10 cellular contexts compared by ENCODE assay signal in the genomic region with DNA sequence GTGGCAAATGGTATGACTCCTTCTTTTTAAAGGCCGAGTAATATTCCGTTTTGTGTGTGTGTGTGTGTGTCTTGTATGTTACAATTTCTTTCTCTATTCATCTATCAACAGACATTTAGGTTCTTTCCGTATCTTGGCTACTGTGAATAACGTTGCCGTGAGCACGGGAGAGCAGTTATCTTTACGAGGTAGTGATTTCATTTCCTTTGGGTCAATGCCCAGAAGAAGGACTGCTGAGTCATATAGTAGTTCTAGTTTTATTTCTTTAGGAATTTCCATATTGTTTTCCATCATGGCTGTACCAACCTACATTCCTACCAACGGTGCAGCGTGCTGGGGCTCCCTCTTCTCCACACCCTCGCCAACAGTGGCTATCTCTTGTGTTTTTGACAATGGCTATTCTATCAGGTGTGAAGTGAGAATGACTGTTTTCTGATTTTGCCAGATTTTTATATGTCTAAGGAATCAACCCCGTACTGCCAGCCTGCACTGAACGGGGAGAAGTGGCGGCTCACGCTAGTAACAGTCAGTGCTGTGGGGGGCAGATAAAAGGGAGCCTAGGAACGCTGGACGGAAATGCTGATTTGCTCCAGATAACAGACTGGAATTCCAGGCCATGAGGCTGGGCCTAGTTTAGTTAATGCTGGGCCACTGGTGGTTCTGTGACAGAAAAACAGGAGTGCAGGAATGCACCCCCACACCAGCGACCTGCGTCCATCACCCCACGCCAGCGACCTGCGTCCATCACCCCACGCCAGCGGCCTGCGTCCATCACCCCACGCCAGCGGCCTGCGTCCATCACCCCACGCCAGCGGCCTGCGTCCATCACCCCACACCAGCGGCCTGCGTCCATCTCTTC.
DNase-seq lines count a peak whose midpoint lies in the region; ATAC-seq and TF ChIP-seq lines count a peak whose summit lies in the region.
"Had no signal": no experiment of that assay in that cellular context is flagged by ENCODE, and none has a peak within 500 bp of the region (broad histone marks: within the 10 kb centered on the region; RNA-seq: fewer than 3 reads in every experiment).

No MANE protein-coding gene starts in this region.

- in situ Hi-C loops in HAP-1 (cut with MboI; ENCODE audit: low sequenced_read_pairs): no loop called here

- H3K27ac ChIP-seq in upper lobe of right lung: no peak overlapping the region

- no peak overlapping the region for H3K4me3 Mint-ChIP-seq in activated CD4-positive, alpha-beta T cell treated with anti-CD3 and anti-CD28 coated beads for 36 hours
- no peak overlapping the region for H3K4me3 Mint-ChIP-seq in activated CD4-positive, alpha-beta memory T cell treated with anti-CD3 and anti-CD28 coated beads for 36 hours
- H3K4me3 Mint-ChIP-seq: stimulated activated naive CD8-positive, alpha-beta T cell treated with anti-CD3 and anti-CD28 coated beads, Interleukin-15, amount 100 ng/mL, for 72 hours had no signal

- CTCF ChIA-PET in activated CD4-positive, alpha-beta T cell treated with anti-CD3 and anti-CD28 coated beads for 36 hours (lab: Charles Lee): interaction anchor here (0.5 kb wide), 1 partner anchor 416 kb away, joined by 3 read pairs; no protein-coding TSS in a partner anchor
- CTCF ChIA-PET in activated CD4-positive, alpha-beta memory T cell treated with anti-CD3 and anti-CD28 coated beads for 36 hours (lab: Charles Lee): no interaction called here

- H3K27me3 ChIP-seq in upper lobe of right lung (no peaks in the 10 kb centered on the region), HAP-1 (ENCODE audit: low read depth) (no peaks in the 10 kb centered on the region)
- H3K27me3 ChIP-seq: BE2C had no signal

- no peaks in the 10 kb centered on the region for H3K9me3 Mint-ChIP-seq in activated CD4-positive, alpha-beta T cell treated with anti-CD3 and anti-CD28 coated beads for 36 hours (ENCODE audit: low read depth)
- no peaks in the 10 kb centered on the region for H3K9me3 Mint-ChIP-seq in activated CD4-positive, alpha-beta memory T cell treated with anti-CD3 and anti-CD28 coated beads for 36 hours
- H3K9me3 Mint-ChIP-seq: stimulated activated naive CD8-positive, alpha-beta T cell treated with anti-CD3 and anti-CD28 coated beads, Interleukin-15, amount 100 ng/mL, for 72 hours had no signal

- H3K27me3 Mint-ChIP-seq in activated CD4-positive, alpha-beta T cell treated with anti-CD3 and anti-CD28 coated beads for 36 hours: no peaks in the 10 kb centered on the region
- H3K27me3 Mint-ChIP-seq in activated CD4-positive, alpha-beta memory T cell treated with anti-CD3 and anti-CD28 coated beads for 36 hours: no peaks in the 10 kb centered on the region
- H3K27me3 Mint-ChIP-seq: stimulated activated naive CD8-positive, alpha-beta T cell treated with anti-CD3 and anti-CD28 coated beads, Interleukin-15, amount 100 ng/mL, for 72 hours had no signal

- no peak overlapping the region for H3K27ac Mint-ChIP-seq in activated CD4-positive, alpha-beta T cell treated with anti-CD3 and anti-CD28 coated beads for 36 hours
- H3K27ac Mint-ChIP-seq in activated CD4-positive, alpha-beta memory T cell treated with anti-CD3 and anti-CD28 coated beads for 36 hours: no peak overlapping the region
- H3K27ac Mint-ChIP-seq: stimulated activated naive CD8-positive, alpha-beta T cell treated with anti-CD3 and anti-CD28 coated beads, Interleukin-15, amount 100 ng/mL, for 72 hours had no signal

- intact Hi-C loops in upper lobe of right lung (cut with DNase I): no loop called here
- intact Hi-C loops in activated CD4-positive, alpha-beta T cell treated with anti-CD3 and anti-CD28 coated beads for 36 hours (cut with DNase I, micrococcal nuclease): no loop called here
- intact Hi-C loops in activated CD4-positive, alpha-beta memory T cell treated with anti-CD3 and anti-CD28 coated beads for 36 hours (cut with micrococcal nuclease): loop anchor here (10.0 kb wide), 1 partner anchor 338 kb away; no protein-coding TSS in a partner anchor

- DNase-seq in DMS153 (lab: John Stamatoyannopoulos, UW) (peak; percentile 27), DMS153 treated with DMSO at 0.1 percent for 48 hours (lab: John Stamatoyannopoulos, UW; ENCODE audit: unreplicated experiment) (no peak), amniotic stem cell (lab: John Stamatoyannopoulos, UW) (peak; percentile 85), iris pigment epithelial cell (ENCODE audit: low read depth) (peak; percentile 96), upper lobe of right lung (peak; percentile 34), HAP-1 (ENCODE audit: low spot score in 2 of 2) (no peak)
- DNase-seq in activated CD4-positive, alpha-beta T cell treated with anti-CD3 and anti-CD28 coated beads for 36 hours: no peak
- DNase-seq in activated CD4-positive, alpha-beta memory T cell treated with anti-CD3 and anti-CD28 coated beads for 36 hours: no peak
- DNase-seq: BE2C; stimulated activated naive CD8-positive, alpha-beta T cell treated with anti-CD3 and anti-CD28 coated beads, Interleukin-15, amount 100 ng/mL, for 72 hours had no signal

- H3K36me3 ChIP-seq in upper lobe of right lung (no peaks in the 10 kb centered on the region), HAP-1 (replicated peaks) (no peaks in the 10 kb centered on the region)
- H3K36me3 ChIP-seq: BE2C had no signal

- no peaks in the 10 kb centered on the region for H3K36me3 Mint-ChIP-seq in activated CD4-positive, alpha-beta T cell treated with anti-CD3 and anti-CD28 coated beads for 36 hours (ENCODE audit: low read depth)
- no peaks in the 10 kb centered on the region for H3K36me3 Mint-ChIP-seq in activated CD4-positive, alpha-beta memory T cell treated with anti-CD3 and anti-CD28 coated beads for 36 hours

- no peak for TF ChIP-seq CTCF in upper lobe of right lung (IDR thresholded peaks at IDR 0.05)

- H3K4me3 ChIP-seq in upper lobe of right lung: no peak overlapping the region
- H3K4me3 ChIP-seq in HAP-1: no peak overlapping the region

- peaks cover 7% of the 10 kb centered on the region for H3K4me1 Mint-ChIP-seq in activated CD4-positive, alpha-beta T cell treated with anti-CD3 and anti-CD28 coated beads for 36 hours
- H3K4me1 Mint-ChIP-seq in activated CD4-positive, alpha-beta memory T cell treated with anti-CD3 and anti-CD28 coated beads for 36 hours (ENCODE audit: low read depth): peaks cover 4% of the 10 kb centered on the region

- H3K9me3 ChIP-seq in upper lobe of right lung: no peaks in the 10 kb centered on the region
- H3K9me3 ChIP-seq in HAP-1: no peaks in the 10 kb centered on the region
- H3K9me3 ChIP-seq: BE2C had no signal

- ATAC-seq in upper lobe of right lung: no peak
- ATAC-seq in activated CD4-positive, alpha-beta T cell treated with anti-CD3 and anti-CD28 coated beads for 36 hours: no peak
- ATAC-seq: stimulated activated naive CD8-positive, alpha-beta T cell treated with anti-CD3 and anti-CD28 coated beads, Interleukin-15, amount 100 ng/mL, for 72 hours had no signal

- peaks cover 13% of the 10 kb centered on the region for H3K4me1 ChIP-seq in upper lobe of right lung
- no peaks in the 10 kb centered on the region for H3K4me1 ChIP-seq in HAP-1

- POLR2A ChIA-PET in activated CD4-positive, alpha-beta T cell treated with anti-CD3 and anti-CD28 coated beads for 36 hours (lab: Charles Lee): no interaction called here
- POLR2A ChIA-PET in activated CD4-positive, alpha-beta memory T cell treated with anti-CD3 and anti-CD28 coated beads for 36 hours (lab: Charles Lee): no interaction called here

Comparison
In these comparisons a context has a peak if more than half of its experiments do, and no peak if none do; other contexts are left out.
1. DNase-seq: peak in DMS153 (single experiment), amniotic stem cell (single experiment), iris pigment epithelial cell (single experiment) and upper lobe of right lung (single experiment); none in DMS153 treated with DMSO at 0.1 percent for 48 hours (single experiment), activated CD4-positive, alpha-beta T cell treated with anti-CD3 and anti-CD28 coated beads for 36 hours (single experiment), HAP-1 (0 of 2) and activated CD4-positive, alpha-beta memory T cell treated with anti-CD3 and anti-CD28 coated beads for 36 hours (single experiment).